ENCODE assay signal across 21 cellular contexts in genomic region chr1:178528963-178529355, GRCh38. TPM values are rescaled to one million over a fixed set of nuclear protein-coding genes. Genes with fewer than 3 reads are reported as not detected.
DNase-seq lines count a peak whose midpoint lies in the region; ATAC-seq and TF ChIP-seq lines count a peak whose summit lies in the region.
"Had no signal": no experiment of that assay in that cellular context is flagged by ENCODE, and none has a peak within 500 bp of the region (broad histone marks: within the 10 kb centered on the region; RNA-seq: fewer than 3 reads in every experiment).

No MANE protein-coding gene starts in this region.

- no peak overlapping the region for H2AFZ ChIP-seq in PC-3 (ENCODE audit: low read length)

- H3K27me3 Mint-ChIP-seq in natural killer cell treated with Interleukin-12 subunit alpha and Interleukin-12 subunit beta and Interleukin-15 and Interleukin-18, amount 100 ng/mL, for 72 hours: peaks cover 0 to 3% of the 10 kb centered on the region in 2 donors
- H3K27me3 Mint-ChIP-seq in natural killer cell (ENCODE audit: low read depth in 2 of 2): peaks cover 0 to 3% of the 10 kb centered on the region in 2 donors
- H3K27me3 Mint-ChIP-seq: B cell had no signal

- no peaks in the 10 kb centered on the region for H3K9me3 ChIP-seq in PC-3 (ENCODE audit: low read length)

- intact Hi-C loops in natural killer cell (cut with micrococcal nuclease) (no loop called here), PC-3 (cut with micrococcal nuclease) (no loop called here)

- peaks cover 0 to 3% of the 10 kb centered on the region in 2 donors for H3K4me1 Mint-ChIP-seq in natural killer cell treated with Interleukin-12 subunit alpha and Interleukin-12 subunit beta and Interleukin-15 and Interleukin-18, amount 100 ng/mL, for 72 hours (ENCODE audit: low read depth in 2 of 2)
- peaks cover 5 to 6% of the 10 kb centered on the region in 2 donors for H3K4me1 Mint-ChIP-seq in natural killer cell

- peak overlapping the region; percentile 40; the same call in 1 of the 2 replicates for H3K27ac ChIP-seq in PC-3 (ENCODE audit: low read length)
- H3K27ac ChIP-seq in epithelial cell of prostate: peak overlapping the region; percentile 45
- H3K27ac ChIP-seq: C4-2B had no signal

- H3K36me3 ChIP-seq in PC-3 (ENCODE audit: low read depth, low read length): no peaks in the 10 kb centered on the region
- H3K36me3 ChIP-seq: MG63 had no signal

- no peaks in the 10 kb centered on the region for H4K20me1 ChIP-seq in PC-3 (ENCODE audit: low read length)

- no peaks in the 10 kb centered on the region for H3K27me3 ChIP-seq in PC-3 (ENCODE audit: low read length)
- H3K27me3 ChIP-seq: MG63 had no signal

- no peaks in the 10 kb centered on the region for H3K79me2 ChIP-seq in PC-3 (ENCODE audit: low read length)

- no peak for ATAC-seq in natural killer cell treated with Interleukin-12 subunit alpha and Interleukin-12 subunit beta and Interleukin-15 and Interleukin-18, amount 100 ng/mL, for 72 hours
- ATAC-seq in natural killer cell: no peak
- ATAC-seq in PC-3: no peak
- ATAC-seq in left lobe of liver: no peak
- ATAC-seq: T-cell had no signal

- POLR2A ChIA-PET in PC-3 (lab: Charles Lee; ENCODE audit: unreplicated experiment): no interaction called here

- no peak overlapping the region for H3K9ac ChIP-seq in PC-3 (ENCODE audit: low read length)

- H3K4me3 ChIP-seq in PC-3 (ENCODE audit: low read length): no peak overlapping the region
- H3K4me3 ChIP-seq: MG63 had no signal

- DNase-seq in natural killer cell treated with Interleukin-12 subunit alpha and Interleukin-12 subunit beta and Interleukin-15 and Interleukin-18, amount 100 ng/mL, for 72 hours (ENCODE audit: low spot score): peak; percentile 8
- DNase-seq in natural killer cell (no peak), PC-3 (no peak), epithelial cell of prostate (ENCODE audit: low read depth, low spot score) (no peak), left lobe of liver (ENCODE audit: low spot score) (no peak), HK-2 (ENCODE audit: unreplicated experiment) (no peak), NCI-H748 treated with DMSO at 0.1 percent for 48 hours (lab: John Stamatoyannopoulos, UW) (no peak)
- DNase-seq: CD8-positive, alpha-beta memory T cell; DMS153; DND-41; KG1; MG63; NCI-H524 treated with DMSO at 0.1 percent for 48 hours; NCI-H82; NK-92 treated with Interleukin-12 subunit alpha and Interleukin-12 subunit beta, amount 100 ng/mL, for 24 hours; SHP77; T-cell had no signal

- H3F3A ChIP-seq in PC-3 (ENCODE audit: low read length, unreplicated experiment): no peaks in the 10 kb centered on the region

- no TSS peak for BruUV-seq in PC-3 (replicated peaks; lab: Mats Ljungman, UMichigan)

- H3K4me1 ChIP-seq in PC-3 (ENCODE audit: insufficient read depth, low read length): peaks cover 32% of the 10 kb centered on the region

- no peaks in the 10 kb centered on the region for H3K9me3 Mint-ChIP-seq in natural killer cell treated with Interleukin-12 subunit alpha and Interleukin-12 subunit beta and Interleukin-15 and Interleukin-18, amount 100 ng/mL, for 72 hours
- H3K9me3 Mint-ChIP-seq in natural killer cell: no peaks in the 10 kb centered on the region
- H3K9me3 Mint-ChIP-seq: CD8-positive, alpha-beta memory T cell; T-cell had no signal

- 0 out of 2 replicates have a peak overlapping the region, but pooled peaks have one; percentile 65 for H3K4me2 ChIP-seq in PC-3 (ENCODE audit: low read length)

- no peak overlapping the region for H3K4me3 Mint-ChIP-seq in natural killer cell treated with Interleukin-12 subunit alpha and Interleukin-12 subunit beta and Interleukin-15 and Interleukin-18, amount 100 ng/mL, for 72 hours
- H3K4me3 Mint-ChIP-seq in natural killer cell: no peak overlapping the region
- H3K4me3 Mint-ChIP-seq: B cell; CD8-positive, alpha-beta memory T cell; T-cell had no signal

- H3K9me2 ChIP-seq in PC-3 (replicated peaks; ENCODE audit: low read length): no peaks in the 10 kb centered on the region

- CTCF ChIA-PET in PC-3 (lab: Charles Lee): no interaction called here

- no peak overlapping the region for H3K27ac Mint-ChIP-seq in natural killer cell treated with Interleukin-12 subunit alpha and Interleukin-12 subunit beta and Interleukin-15 and Interleukin-18, amount 100 ng/mL, for 72 hours
- H3K27ac Mint-ChIP-seq in natural killer cell: no peak overlapping the region
- H3K27ac Mint-ChIP-seq: B cell, T-cell had no signal

- TF ChIP-seq CTCF in natural killer cell (IDR thresholded peaks at IDR 0.05) (no peak), PC-3 (conservative IDR thresholded peaks at IDR 0.05; ENCODE audit: low read depth, low read length) (no peak)

- no peaks in the 10 kb centered on the region for H3K36me3 Mint-ChIP-seq in natural killer cell treated with Interleukin-12 subunit alpha and Interleukin-12 subunit beta and Interleukin-15 and Interleukin-18, amount 100 ng/mL, for 72 hours
- H3K36me3 Mint-ChIP-seq in natural killer cell: no peaks in the 10 kb centered on the region
- H3K36me3 Mint-ChIP-seq: CD8-positive, alpha-beta memory T cell; T-cell had no signal

RNA-seq across cellular contexts. Expression of gene TEX35, which starts 16.1 kb away (rescaled TPM):
- not detected for total RNA-seq in natural killer cell treated with Interleukin-12 subunit alpha and Interleukin-12 subunit beta and Interleukin-15 and Interleukin-18, amount 100 ng/mL, for 72 hours
- not detected for total RNA-seq in natural killer cell
- not detected in 2 replicates for total RNA-seq in PC-3 (2014; rRNA removed)
- total RNA-seq in left lobe of liver: not detected
- total RNA-seq: B cell; CD8-positive, alpha-beta memory T cell; HT-29; SK-MEL-5; T-cell had no signal

RNA-seq across cellular contexts. Expression of gene CLEC20A, which starts 32.2 kb away (rescaled TPM):
- total RNA-seq in natural killer cell treated with Interleukin-12 subunit alpha and Interleukin-12 subunit beta and Interleukin-15 and Interleukin-18, amount 100 ng/mL, for 72 hours: not detected
- total RNA-seq in natural killer cell (not detected), PC-3 (2014; rRNA removed) (not detected in 2 replicates), left lobe of liver (not detected)
- total RNA-seq: CD8-positive, alpha-beta memory T cell; HT-29; SK-MEL-5; T-cell had no signal
